8 cellular contexts compared by ENCODE assay signal in the genomic region with DNA sequence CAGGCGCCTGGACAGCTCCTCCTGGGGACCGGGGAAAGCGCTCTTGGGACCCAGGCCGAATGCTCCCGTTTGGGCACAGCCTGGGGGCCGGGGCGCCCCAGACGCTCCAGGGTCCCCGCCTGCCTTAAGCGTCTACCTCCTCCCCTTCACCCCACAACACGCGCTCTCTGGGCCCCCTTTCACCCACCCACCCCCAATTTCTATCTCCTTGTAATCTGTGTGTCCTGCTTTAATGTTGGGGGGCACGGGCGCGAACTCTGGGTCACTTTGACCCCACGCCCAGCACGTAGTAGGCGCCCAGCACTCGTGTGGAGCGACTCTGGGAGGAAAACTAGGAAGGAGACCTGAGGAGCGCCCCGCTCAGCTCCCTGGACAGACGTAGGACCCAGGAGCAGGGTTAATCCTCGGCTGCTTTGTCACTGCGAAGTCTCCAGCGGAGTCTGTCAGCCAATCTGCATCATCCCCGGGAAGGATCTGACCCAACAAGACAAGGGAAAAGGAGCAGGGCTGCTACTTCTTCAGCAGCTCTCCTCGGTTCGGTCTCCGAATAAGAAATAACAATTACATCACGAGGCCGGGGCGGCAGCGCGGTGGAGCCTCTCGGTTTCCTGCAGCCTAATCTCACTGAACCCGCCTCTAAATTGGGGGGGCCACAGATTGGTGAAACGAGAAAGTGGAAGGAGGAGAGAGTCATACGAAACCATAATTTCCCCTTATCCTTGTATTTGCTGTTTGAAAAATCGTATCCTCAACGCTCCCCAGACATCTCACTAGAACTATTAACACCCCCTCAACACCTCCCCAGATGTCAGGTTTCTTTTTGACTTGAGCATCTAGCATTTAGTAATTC. TPM values are rescaled to one million over a fixed set of nuclear protein-coding genes. Genes with fewer than 3 reads are reported as not detected.
DNase-seq lines count a peak whose midpoint lies in the region; ATAC-seq, FAIRE-seq and TF ChIP-seq lines count a peak whose summit lies in the region.

No MANE protein-coding gene starts in this region.

- H3K9me3 Mint-ChIP-seq in activated T-helper 17 cell treated with anti-CD3 and anti-CD28 coated beads, Interleukin-2, amount 50 U/mL, for 72 hours, result no peaks in the 10 kb centered on the region
- H3K9me3 Mint-ChIP-seq in naive B cell, result no peaks in the 10 kb centered on the region

- H3K4me3 ChIP-seq in fibroblast of lung (replicated peaks in 1 of 4; ENCODE audit: control extremely low read depth in 1 of 4, insufficient read depth in 1 of 4, low read depth in 3 of 4, low read length in 4 of 4), result peak overlapping the region; percentile 67 to 86 (median 80)

- peaks cover 2% of the 10 kb centered on the region for H3K4me1 ChIP-seq in fibroblast of lung (ENCODE audit: control insufficient read depth, extremely low read depth, insufficient read depth, low read length)

- no peaks in the 10 kb centered on the region for H3K36me3 ChIP-seq in fibroblast of lung (ENCODE audit: control insufficient read depth, insufficient read depth, low read length)

- peak overlapping the region; percentile 79 for H3K9ac ChIP-seq in fibroblast of lung (ENCODE audit: insufficient read depth, low read length)

- H3K27ac ChIP-seq in fibroblast of lung (ENCODE audit: insufficient read depth, low read length), result peak overlapping the region; percentile 27

- peak overlapping the region; percentile 73 for H2AFZ ChIP-seq in fibroblast of lung (ENCODE audit: low read length)

- peak; percentile 25 for FAIRE-seq in RCC 7860 (lab: Jason Lieb, UNC)

- DNase-seq in DMS 273 treated with DMSO at 0.1 percent for 48 hours (lab: John Stamatoyannopoulos, UW), result peak; percentile 56
- peak; percentile 61 for DNase-seq in RCC 7860 (ENCODE audit: low spot score)
- peak; percentile 86 to 89 for DNase-seq in fibroblast of lung (ENCODE audit: low read depth in 2 of 2)
- peak; percentile 85 for DNase-seq in naive B cell
- peak; percentile 28 for DNase-seq in stimulated activated CD8-positive, alpha-beta memory T cell treated with anti-CD3 and anti-CD28 coated beads, Interleukin-7, amount 100 ng/mL, for 24 hours (ENCODE audit: low read depth)

- H3K4me2 ChIP-seq in fibroblast of lung (ENCODE audit: extremely low read depth, insufficient read depth, low read length), result peak overlapping the region; percentile 96

- peak overlapping the region; percentile 96 for H3K4me3 Mint-ChIP-seq in activated T-helper 17 cell treated with anti-CD3 and anti-CD28 coated beads, Interleukin-2, amount 50 U/mL, for 72 hours
- peak overlapping the region; percentile 96 to 100 (median 98) for H3K4me3 Mint-ChIP-seq in naive B cell

- peaks cover 10% of the 10 kb centered on the region for H3K27me3 Mint-ChIP-seq in activated T-helper 17 cell treated with anti-CD3 and anti-CD28 coated beads, Interleukin-2, amount 50 U/mL, for 72 hours
- H3K27me3 Mint-ChIP-seq in naive B cell, result peaks cover 0 to 6% (median 0%) of the 10 kb centered on the region in 3 donors

- H3K4me1 Mint-ChIP-seq in activated T-helper 17 cell treated with anti-CD3 and anti-CD28 coated beads, Interleukin-2, amount 50 U/mL, for 72 hours, result peaks cover 36% of the 10 kb centered on the region
- H3K4me1 Mint-ChIP-seq in naive B cell, result peaks cover 32 to 39% (median 33%) of the 10 kb centered on the region in 3 donors

- TF ChIP-seq CTCF in fibroblast of lung (conservative IDR thresholded peaks at IDR 0.05 in 1 of 2, IDR thresholded peaks at IDR 0.05 in 1 of 2; ENCODE audit: low read depth in 1 of 2, low read length in 2 of 2), result no peak

- H3K27me3 ChIP-seq in fibroblast of lung (ENCODE audit: control insufficient read depth, insufficient read depth, low read length), result no peaks in the 10 kb centered on the region

- no peaks in the 10 kb centered on the region for H4K20me1 ChIP-seq in fibroblast of lung (ENCODE audit: control insufficient read depth, extremely low read depth, insufficient read depth, low read length)

- peak overlapping the region; percentile 93 for H3K27ac Mint-ChIP-seq in activated T-helper 17 cell treated with anti-CD3 and anti-CD28 coated beads, Interleukin-2, amount 50 U/mL, for 72 hours
- peak overlapping the region; percentile 98 to 99 (median 99) for H3K27ac Mint-ChIP-seq in naive B cell

- H3K9me3 ChIP-seq in fibroblast of lung (ENCODE audit: control insufficient read depth, insufficient read depth, low read depth, low read length), result no peaks in the 10 kb centered on the region

- H3K36me3 Mint-ChIP-seq in activated T-helper 17 cell treated with anti-CD3 and anti-CD28 coated beads, Interleukin-2, amount 50 U/mL, for 72 hours (ENCODE audit: low read depth), result peaks cover 15% of the 10 kb centered on the region
- H3K36me3 Mint-ChIP-seq in naive B cell, result no peaks in the 10 kb centered on the region

- ATAC-seq in HG02884 (IDR thresholded peaks at IDR 0.05; ENCODE audit: unreplicated experiment), result peak; percentile 24
- ATAC-seq in activated T-helper 17 cell treated with anti-CD3 and anti-CD28 coated beads, Interleukin-2, amount 50 U/mL, for 72 hours (replicated peaks), result peak; percentile 33
- peak; percentile 56 to 59 for ATAC-seq in naive B cell (ENCODE audit: low read depth in 2 of 2)
- ATAC-seq in HG03196 (IDR thresholded peaks at IDR 0.05; ENCODE audit: unreplicated experiment), result no peak

- H3K79me2 ChIP-seq in fibroblast of lung (ENCODE audit: control insufficient read depth, insufficient read depth, low read length), result peaks cover 37% of the 10 kb centered on the region

RNA-seq across cellular contexts. Expression of a gene that starts 0.8 kb away (rescaled TPM):
- total RNA-seq in activated T-helper 17 cell treated with anti-CD3 and anti-CD28 coated beads, Interleukin-2, amount 50 U/mL, for 72 hours, result 1 to 10 TPM; 6.9 to 7.6 TPM
- 24.8 and 25.4 TPM in 2 replicates for total RNA-seq in fibroblast of lung
- 12.9 and 17.8 TPM in 2 replicates for polyA plus RNA-seq in fibroblast of lung
- 9.1 and 13.5 TPM in 2 replicates for polyA plus RNA-seq in fibroblast of lung (2012)
- 6.8 and 9.8 TPM in 2 replicates for polyA minus RNA-seq in fibroblast of lung (ENCODE audit: low replicate concordance)
- 10 to 100 TPM; 43.9 to 73.9 (median 52.2) TPM for polyA plus RNA-seq in naive B cell (ENCODE audit: low read depth in 6 of 6)

Comparison
In these comparisons a context has a peak if more than half of its experiments do, and no peak if none do; other contexts are left out.
1. DNase-seq: peak in every context shown above with its lines; median percentile 88 in fibroblast of lung; 85 in naive B cell; 61 in RCC 7860; 56 in DMS 273 treated with DMSO at 0.1 percent for 48 hours; 28 in stimulated activated CD8-positive, alpha-beta memory T cell treated with anti-CD3 and anti-CD28 coated beads, Interleukin-7, amount 100 ng/mL, for 24 hours.